ENCODE assay signal across 18 cellular contexts in the genomic region with DNA sequence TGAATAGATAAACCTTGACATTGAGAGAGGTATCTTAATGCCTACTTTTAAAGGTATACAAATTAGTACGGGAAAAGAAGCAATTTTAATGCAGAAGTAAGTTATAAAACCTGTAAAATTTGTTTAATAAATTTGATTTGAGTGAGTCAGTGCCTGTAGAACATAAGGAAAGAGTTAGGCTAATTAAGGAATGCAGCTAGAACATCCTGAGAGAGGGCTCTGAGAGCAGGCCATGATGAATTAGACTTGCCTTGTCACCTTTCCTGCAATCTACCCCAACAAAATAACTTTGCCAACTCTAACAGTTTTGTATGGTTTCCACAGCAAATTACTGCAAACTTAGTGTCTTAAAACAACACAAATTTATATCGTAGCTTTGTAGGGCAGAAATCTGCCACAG.
DNase-seq lines count a peak whose midpoint lies in the region; ATAC-seq and TF ChIP-seq lines count a peak whose summit lies in the region.
"Had no signal": no experiment of that assay in that cellular context is flagged by ENCODE, and none has a peak within 500 bp of the region (broad histone marks: within the 10 kb centered on the region; RNA-seq: fewer than 3 reads in every experiment).

No MANE protein-coding gene starts in this region.

- TF ChIP-seq RAD21 in SK-N-SH (IDR thresholded peaks at IDR 0.05; ENCODE audit: low read length): no peak

- H3K9me3 ChIP-seq in SK-N-SH: no peaks in the 10 kb centered on the region
- H3K9me3 ChIP-seq: Caco-2 had no signal

- H3K4me1 ChIP-seq in SK-N-SH (ENCODE audit: control insufficient read depth in 1 of 2, insufficient read depth in 2 of 2, low read depth in 1 of 2, low read length in 1 of 2): peaks cover 22 to 33% of the 10 kb centered on the region in 2 experiments
- H3K4me1 ChIP-seq: Caco-2 had no signal

- no peaks in the 10 kb centered on the region for H3K9me2 ChIP-seq in SK-N-SH

- POLR2A ChIA-PET in SK-N-SH (lab: Yijun Ruan, JAX): no interaction called here

- H2AFZ ChIP-seq in SK-N-SH (ENCODE audit: low read depth): no peak overlapping the region

- peak; percentile 36 to 69; a peak in 3 of 4 replicates for TF ChIP-seq EP300 in SK-N-SH (IDR thresholded peaks at IDR 0.05; ENCODE audit: borderline replicate concordance in 1 of 2, low read depth in 1 of 2, low read length in 1 of 2)

- peak overlapping the region; percentile 61; the same call in 1 of the 2 replicates for H3K4me2 ChIP-seq in SK-N-SH

- peak; percentile 35 for DNase-seq in AG08395 (ENCODE audit: low spot score)
- DNase-seq in HCEC 1CT: peak; percentile 33
- no peak for DNase-seq in SK-N-SH
- DNase-seq in fibroblast of peridontal ligament (ENCODE audit: extremely low read depth): peak; percentile 50
- DNase-seq in left cardiac atrium: no peak
- no peak for DNase-seq in DMS153 treated with DMSO at 0.1 percent for 48 hours (lab: John Stamatoyannopoulos, UW; ENCODE audit: unreplicated experiment)
- DNase-seq in activated CD4-positive, alpha-beta T cell treated with anti-CD3 and anti-CD28 coated beads, Interleukin-2, amount 50 U/mL, for 1 hour: no peak
- no peak for DNase-seq in COLO668 (lab: John Stamatoyannopoulos, UW; ENCODE audit: unreplicated experiment)
- DNase-seq: 8988T, Caco-2, GDM1, MV-4-11, NCI-H1436 treated with DMSO at 0.1 percent for 48 hours, NCI-H2081 treated with DMSO at 0.1 percent for 48 hours, NCI-H2227 treated with DMSO at 0.1 percent for 48 hours, NCI-H524 treated with DMSO at 0.1 percent for 48 hours, SIG-M5 had no signal

- no peaks in the 10 kb centered on the region for H3K27me3 ChIP-seq in SK-N-SH (ENCODE audit: insufficient read depth)

- no peaks in the 10 kb centered on the region for H4K20me1 ChIP-seq in SK-N-SH (ENCODE audit: insufficient read depth)

- intact Hi-C loops in left cardiac atrium (cut with DNase I): no loop called here

- no peak for TF ChIP-seq CTCF in SK-N-SH (IDR thresholded peaks at IDR 0.05)

- H3K36me3 ChIP-seq in SK-N-SH (replicated peaks in 1 of 2; ENCODE audit: control insufficient read depth in 1 of 2, insufficient read depth in 2 of 2, low read length in 1 of 2): no peaks in the 10 kb centered on the region

- H3K79me2 ChIP-seq in SK-N-SH (ENCODE audit: insufficient read depth): no peaks in the 10 kb centered on the region

- H3K9ac ChIP-seq in SK-N-SH: peak overlapping the region; percentile 59; the same call in 1 of the 2 replicates

- H3K4me3 ChIP-seq in SK-N-SH (ENCODE audit: low read depth in 2 of 2, low read length in 1 of 2): no peak overlapping the region

- H3K27ac ChIP-seq in SK-N-SH (ENCODE audit: low read depth in 2 of 2, low read length in 1 of 2): peak overlapping the region; percentile 86 to 90

- CTCF ChIA-PET in SK-N-SH (lab: Yijun Ruan, JAX): interaction anchor here (1.6 kb wide), 1 partner anchor 811 kb away, joined by 4 read pairs; no protein-coding TSS in a partner anchor

- peaks cover 49% of the 10 kb centered on the region for H3F3A ChIP-seq in SK-N-SH (replicated peaks; ENCODE audit: insufficient read depth)

- no peak for ATAC-seq in left cardiac atrium
- ATAC-seq: Panc1 had no signal

- WGBS in SK-N-SH (ENCODE audit: low lambda C conversion rate): 27% methylated on average over 2 of the region's 2 CpGs

TF ChIP-seq in SK-N-SH, 30 proteins besides CTCF, POLR2A, EP300 and RAD21:
- TF ChIP-seq FOXM1 (IDR thresholded peaks at IDR 0.05; ENCODE audit: low read depth): no peak
- peak; percentile 24; the same call in 1 of the 2 replicates for TF ChIP-seq FOSL2 (IDR thresholded peaks at IDR 0.05; ENCODE audit: borderline replicate concordance, low read depth)
- TF ChIP-seq, protein P1, sequence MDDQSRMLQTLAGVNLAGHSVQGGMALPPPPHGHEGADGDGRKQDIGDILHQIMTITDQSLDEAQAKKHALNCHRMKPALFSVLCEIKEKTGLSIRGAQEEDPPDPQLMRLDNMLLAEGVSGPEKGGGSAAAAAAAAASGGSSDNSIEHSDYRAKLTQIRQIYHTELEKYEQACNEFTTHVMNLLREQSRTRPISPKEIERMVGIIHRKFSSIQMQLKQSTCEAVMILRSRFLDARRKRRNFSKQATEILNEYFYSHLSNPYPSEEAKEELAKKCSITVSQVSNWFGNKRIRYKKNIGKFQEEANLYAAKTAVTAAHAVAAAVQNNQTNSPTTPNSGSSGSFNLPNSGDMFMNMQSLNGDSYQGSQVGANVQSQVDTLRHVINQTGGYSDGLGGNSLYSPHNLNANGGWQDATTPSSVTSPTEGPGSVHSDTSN (IDR thresholded peaks at IDR 0.05): peak; percentile 41; the same call in 1 of the 2 replicates
- peak; percentile 76 for TF ChIP-seq TCF12 (IDR thresholded peaks at IDR 0.05)
TF ChIP-seq in SK-N-SH: peak in this region for 3.

Comparison
In these comparisons a context has a peak if more than half of its experiments do, and no peak if none do; other contexts are left out.
1. DNase-seq: peak in AG08395 (single experiment), HCEC 1CT (single experiment) and fibroblast of peridontal ligament (single experiment); none in SK-N-SH (single experiment), left cardiac atrium (single experiment), DMS153 treated with DMSO at 0.1 percent for 48 hours (single experiment), activated CD4-positive, alpha-beta T cell treated with anti-CD3 and anti-CD28 coated beads, Interleukin-2, amount 50 U/mL, for 1 hour (single experiment) and COLO668 (single experiment).